Comparison of ENCODE assay signal across 23 cellular contexts in the genomic region with DNA sequence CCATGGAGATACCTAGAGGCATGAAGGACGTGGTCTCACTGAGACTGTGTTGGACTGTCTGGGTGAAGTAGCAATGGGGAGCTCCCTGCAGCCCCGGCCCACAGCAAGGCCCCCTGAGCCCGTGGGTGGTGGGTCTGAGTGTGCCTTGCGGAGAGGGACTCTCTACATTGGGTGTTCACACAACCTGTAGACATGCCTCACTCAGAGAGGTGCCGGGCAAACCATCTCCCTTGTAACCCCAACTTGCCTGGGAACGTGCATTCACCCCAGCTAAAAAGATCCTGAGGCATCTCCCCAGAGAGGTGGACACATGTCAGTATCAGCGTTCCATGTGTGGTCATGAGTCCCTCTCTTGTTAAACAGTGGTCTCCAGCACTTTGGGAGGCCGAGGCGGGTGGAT. TPM values are rescaled to one million over a fixed set of nuclear protein-coding genes. Genes with fewer than 3 reads are reported as not detected.
"Had no signal": no experiment of that assay in that cellular context is flagged by ENCODE, and none has a peak within 500 bp of the region (broad histone marks: within the 10 kb centered on the region; RNA-seq: fewer than 3 reads in every experiment).

No MANE protein-coding gene starts in this region.

- ATAC-seq: activated CD4-positive, CD25-positive, alpha-beta regulatory T cell treated with anti-CD3 and anti-CD28 coated beads, Interleukin-2, amount 50 U/mL, for 24 hours; activated CD8-positive, alpha-beta T cell treated with anti-CD3 and anti-CD28 coated beads for 36 hours; activated T-cell treated with anti-CD3 and anti-CD28 coated beads, Interleukin-2, amount 50 U/mL, for 72 hours; PC-3; SK-N-SH treated with all-trans-retinoic acid at 6 μM for 48 hours had no signal

- H3K4me3 ChIP-seq: adrenal gland, SJSA1 had no signal

- H3K36me3 ChIP-seq: adrenal gland, SJSA1 had no signal

- DNase-seq: activated CD4-positive, alpha-beta T cell treated with anti-CD3 and anti-CD28 coated beads for 4 hours; activated CD8-positive, alpha-beta memory T cell treated with anti-CD3 and anti-CD28 coated beads, Interleukin-2, amount 50 U/mL, for 4 hours; activated CD8-positive, alpha-beta T cell treated with anti-CD3 and anti-CD28 coated beads for 36 hours; activated gamma-delta T cell treated with Interleukin-2 at 50 U/mL for 16 hours; activated naive CD4-positive, alpha-beta T cell treated with anti-CD3 and anti-CD28 coated beads, Interleukin-2, amount 50 U/mL, for 16 hours; activated naive CD8-positive, alpha-beta T cell treated with anti-CD3 and anti-CD28 coated beads, Interleukin-2, amount 10 ng/mL, durations not matched to agents 7 days and 5 days; activated T-cell treated with anti-CD3 and anti-CD28 coated beads, Interleukin-2, amount 50 U/mL, for 72 hours; anterior cingulate cortex; cerebellar nuclear complex; NCI-H1048; NCI-H1417; NCI-H2029; NCI-H345; NCI-H510A; NCI-H69; PC-3; SHP77 had no signal

- H3K4me1 ChIP-seq: adrenal gland, SJSA1 had no signal

- H3K27ac ChIP-seq: adrenal gland, SJSA1 had no signal

- H3K9me3 ChIP-seq: adrenal gland, SJSA1 had no signal

RNA-seq across cellular contexts. Expression of gene VPREB1, which starts 2.1 kb away (rescaled TPM):
- total RNA-seq: activated CD8-positive, alpha-beta T cell treated with anti-CD3 and anti-CD28 coated beads for 36 hours; activated naive CD8-positive, alpha-beta T cell treated with anti-CD3 and anti-CD28 coated beads, Interleukin-2, amount 10 ng/mL, durations not matched to agents 7 days and 5 days; activated T-cell treated with anti-CD3 and anti-CD28 coated beads, Interleukin-2, amount 50 U/mL, for 72 hours; activated T-helper 2 cell treated with anti-CD3 and anti-CD28 coated beads, Interferon-gamma antibody, Interleukin-2, Interleukin-4, amounts not matched to agents 10 μg/mL and 5 μg/mL and 100 μg/mL, durations not matched to agents 14 hours and 24 hours and 36 hours; adrenal gland; cardiac septum; PC-3; SJSA1 had no signal
